In genomic region chr2:69017876-69018275, GRCh38 we compare ENCODE assay signal across 16 cellular contexts. TPM values are rescaled to one million over a fixed set of nuclear protein-coding genes. Genes with fewer than 3 reads are reported as not detected.
"Had no signal": no experiment of that assay in that cellular context is flagged by ENCODE, and none has a peak within 500 bp of the region (broad histone marks: within the 10 kb centered on the region; RNA-seq: fewer than 3 reads in every experiment).

No MANE protein-coding gene starts in this region.

- ATAC-seq: stimulated activated memory B cell treated with anti-CD40 and anti-IgM and Interleukin-4, amounts not matched to agents 10 μg/mL and 1 μg/mL and 100 μg/mL, for 72 hours had no signal

- H3K36me3 ChIP-seq: upper lobe of left lung had no signal

- H3K4me3 Mint-ChIP-seq: activated CD4-positive, alpha-beta memory T cell treated with anti-CD3 and anti-CD28 coated beads for 36 hours; activated naive CD8-positive, alpha-beta T cell treated with anti-CD3 and anti-CD28 coated beads for 36 hours; naive B cell; stimulated activated memory B cell treated with anti-CD40 and anti-IgM and Interleukin-4, amounts not matched to agents 10 μg/mL and 1 μg/mL and 100 μg/mL, for 72 hours; T-helper 2 cell treated with Interferon-gamma antibody and Interleukin-4, amounts not matched to agents 5 μg/mL and 100 μg/mL, for 36 hours had no signal

- H3K9me3 Mint-ChIP-seq: activated CD4-positive, alpha-beta memory T cell treated with anti-CD3 and anti-CD28 coated beads for 36 hours; activated naive CD8-positive, alpha-beta T cell treated with anti-CD3 and anti-CD28 coated beads for 36 hours; naive B cell; stimulated activated memory B cell treated with anti-CD40 and anti-IgM and Interleukin-4, amounts not matched to agents 10 μg/mL and 1 μg/mL and 100 μg/mL, for 72 hours; T-helper 2 cell treated with Interferon-gamma antibody and Interleukin-4, amounts not matched to agents 5 μg/mL and 100 μg/mL, for 36 hours had no signal

- H3K36me3 Mint-ChIP-seq: activated CD4-positive, alpha-beta memory T cell treated with anti-CD3 and anti-CD28 coated beads for 36 hours; activated naive CD8-positive, alpha-beta T cell treated with anti-CD3 and anti-CD28 coated beads for 36 hours; stimulated activated memory B cell treated with anti-CD40 and anti-IgM and Interleukin-4, amounts not matched to agents 10 μg/mL and 1 μg/mL and 100 μg/mL, for 72 hours had no signal

- H3K27ac Mint-ChIP-seq: activated CD4-positive, alpha-beta memory T cell treated with anti-CD3 and anti-CD28 coated beads for 36 hours; activated naive CD8-positive, alpha-beta T cell treated with anti-CD3 and anti-CD28 coated beads for 36 hours; naive B cell; stimulated activated memory B cell treated with anti-CD40 and anti-IgM and Interleukin-4, amounts not matched to agents 10 μg/mL and 1 μg/mL and 100 μg/mL, for 72 hours; T-helper 2 cell treated with Interferon-gamma antibody and Interleukin-4, amounts not matched to agents 5 μg/mL and 100 μg/mL, for 36 hours had no signal

- DNase-seq: activated CD4-positive, alpha-beta memory T cell treated with anti-CD3 and anti-CD28 coated beads for 36 hours; activated CD4-positive, CD25-positive, alpha-beta regulatory T cell treated with anti-CD3 and anti-CD28 coated beads, Interleukin-2, amount 50 U/mL, for 72 hours; activated gamma-delta T cell; activated naive CD8-positive, alpha-beta T cell treated with anti-CD3 and anti-CD28 coated beads for 36 hours; activated T-cell treated with anti-CD3 and anti-CD28 coated beads, Interleukin-2, amount 50 U/mL, for 48 hours; aorta; effector CD4-positive, alpha-beta T cell; hypothalamus; kidney glomerular epithelial cell; naive B cell; SW 1271; upper lobe of left lung had no signal

- H3K9me3 ChIP-seq: upper lobe of left lung had no signal

- H3K4me3 ChIP-seq: upper lobe of left lung had no signal

- H3K27ac ChIP-seq: upper lobe of left lung had no signal

RNA-seq across cellular contexts. Expression of gene ANTXR1, which starts 4.9 kb away (rescaled TPM):
- total RNA-seq: activated CD4-positive, alpha-beta memory T cell treated with anti-CD3 and anti-CD28 coated beads for 36 hours had no signal

RNA-seq across cellular contexts. Expression of gene GKN1, which starts 43.4 kb away (rescaled TPM):
- total RNA-seq: activated CD4-positive, alpha-beta memory T cell treated with anti-CD3 and anti-CD28 coated beads for 36 hours; activated naive CD8-positive, alpha-beta T cell treated with anti-CD3 and anti-CD28 coated beads for 36 hours; aorta; lower leg skin; subcutaneous adipose tissue; upper lobe of left lung had no signal
